ENCODE assay signal across 8 cellular contexts in the genomic region with DNA sequence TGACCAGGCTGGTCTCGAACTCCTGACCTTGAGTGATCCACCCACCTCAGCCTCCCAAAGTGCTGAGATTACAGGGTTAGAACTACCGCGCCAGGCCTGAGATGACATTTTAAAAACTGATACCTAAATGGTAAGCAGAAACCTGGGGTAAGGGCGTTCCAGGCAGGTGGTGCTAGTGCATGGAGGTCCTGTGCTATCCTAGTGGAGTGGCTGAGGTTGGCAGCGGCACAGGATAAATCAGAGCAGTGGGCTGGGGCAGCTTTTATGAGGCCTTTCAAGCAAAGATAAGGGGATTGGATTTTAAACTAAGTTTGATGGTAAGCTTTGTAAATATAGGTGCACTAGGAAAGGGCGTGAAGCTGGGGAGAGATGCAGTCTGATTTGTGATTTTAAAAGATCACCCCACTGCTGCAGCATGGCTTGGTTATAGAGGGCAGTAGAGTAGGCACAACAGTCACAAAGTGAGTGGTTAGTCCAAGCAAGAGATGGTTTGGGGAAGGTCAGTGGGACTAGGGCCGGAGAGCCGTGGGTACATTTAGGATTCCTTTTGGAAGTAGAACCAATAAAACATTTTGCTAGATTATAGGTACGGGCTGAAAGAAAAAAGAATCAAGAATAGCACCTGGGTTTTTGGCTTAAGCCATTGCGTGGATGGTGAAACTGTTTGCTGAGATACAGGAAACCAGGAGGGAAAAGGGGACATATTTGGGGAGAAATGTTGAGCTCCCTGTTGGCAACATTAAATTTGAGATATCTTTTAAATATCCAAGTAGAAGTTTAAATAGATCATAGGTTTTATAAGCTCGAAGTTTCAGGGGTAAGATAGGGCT.
A peak's percentile ranks its signal among the peaks of the same experiment; 100 is the strongest.
DNase-seq lines count a peak whose midpoint lies in the region; ATAC-seq and TF ChIP-seq lines count a peak whose summit lies in the region.
"Not testable (repeated sequence)": the region's sequence is repeated elsewhere in the genome, so short reads cannot be mapped to it uniquely, and the experiment has no call there.

No MANE protein-coding gene starts in this region.

- not testable (repeated sequence) for H3K9me3 ChIP-seq in KOPT-K1 (ENCODE audit: insufficient read depth, low read length, poor library complexity, severe bottlenecking)

- H3K27ac ChIP-seq in KOPT-K1 (ENCODE audit: low read depth, low read length, poor library complexity, severe bottlenecking): peak overlapping the region; percentile 31

- H3K4me3 Mint-ChIP-seq in activated T-helper 17 cell treated with anti-CD3 and anti-CD28 coated beads, Interleukin-2, amount 50 U/mL, for 72 hours: peak overlapping the region; percentile 10
- H3K4me3 Mint-ChIP-seq in progenitor cell of endocrine pancreas (ENCODE audit: low read depth): not testable (repeated sequence)

- ATAC-seq in GM19043 (IDR thresholded peaks at IDR 0.05; ENCODE audit: low read depth, unreplicated experiment) (peak; percentile 50), GM21737 (IDR thresholded peaks at IDR 0.05; ENCODE audit: unreplicated experiment) (peak; percentile 18), HG03066 (IDR thresholded peaks at IDR 0.05; ENCODE audit: low read depth, unreplicated experiment) (peak; percentile 31), left ventricle myocardium superior (peak; percentile 8)
- ATAC-seq in activated T-helper 17 cell treated with anti-CD3 and anti-CD28 coated beads, Interleukin-2, amount 50 U/mL, for 72 hours (replicated peaks): not testable (repeated sequence)

- peak; percentile 59 for DNase-seq in GM12865 (ENCODE audit: low read depth)
- DNase-seq in left ventricle myocardium superior; progenitor cell of endocrine pancreas (ENCODE audit: low spot score, unreplicated experiment): not testable (repeated sequence)

- peak overlapping the region; percentile 8; the same call in 1 of the 2 replicates for H3K4me3 ChIP-seq in GM12865 (ENCODE audit: low read depth, low read length)

- peak overlapping the region; percentile 57 for H3K27ac Mint-ChIP-seq in activated T-helper 17 cell treated with anti-CD3 and anti-CD28 coated beads, Interleukin-2, amount 50 U/mL, for 72 hours
- H3K27ac Mint-ChIP-seq in progenitor cell of endocrine pancreas: peak overlapping the region; percentile 77

- H3K36me3 ChIP-seq in KOPT-K1 (ENCODE audit: insufficient read depth, low read length): not testable (repeated sequence)

- H3K9me3 Mint-ChIP-seq in activated T-helper 17 cell treated with anti-CD3 and anti-CD28 coated beads, Interleukin-2, amount 50 U/mL, for 72 hours; progenitor cell of endocrine pancreas (ENCODE audit: low read depth): not testable (repeated sequence)

- H3K36me3 Mint-ChIP-seq in activated T-helper 17 cell treated with anti-CD3 and anti-CD28 coated beads, Interleukin-2, amount 50 U/mL, for 72 hours (ENCODE audit: low read depth): peaks cover 22% of the 10 kb centered on the region
- H3K36me3 Mint-ChIP-seq in progenitor cell of endocrine pancreas (ENCODE audit: insufficient read depth): not testable (repeated sequence)

- not testable (repeated sequence) for TF ChIP-seq CTCF in GM12865 (IDR thresholded peaks at IDR 0.05; ENCODE audit: insufficient read depth, low read depth, low read length, missing control alignments); progenitor cell of endocrine pancreas (IDR thresholded peaks at IDR 0.05; ENCODE audit: unreplicated experiment)

- not testable (repeated sequence) for H3K27me3 Mint-ChIP-seq in activated T-helper 17 cell treated with anti-CD3 and anti-CD28 coated beads, Interleukin-2, amount 50 U/mL, for 72 hours; progenitor cell of endocrine pancreas

- intact Hi-C loops in left ventricle myocardium superior (cut with micrococcal nuclease): not testable (repeated sequence)

- peaks cover 19% of the 10 kb centered on the region for H3K4me1 Mint-ChIP-seq in activated T-helper 17 cell treated with anti-CD3 and anti-CD28 coated beads, Interleukin-2, amount 50 U/mL, for 72 hours
- peaks cover 12% of the 10 kb centered on the region for H3K4me1 Mint-ChIP-seq in progenitor cell of endocrine pancreas (ENCODE audit: low read depth)
